Comparison of ENCODE assay signal across 26 cellular contexts in genomic region chr2:226727251-226727650, GRCh38.
"Had no signal": no experiment of that assay in that cellular context is flagged by ENCODE, and none has a peak within 500 bp of the region (broad histone marks: within the 10 kb centered on the region; RNA-seq: fewer than 3 reads in every experiment).

No MANE protein-coding gene starts in this region.

- H3K79me2 ChIP-seq: hepatocyte had no signal

- H3K36me3 ChIP-seq: gastroesophageal sphincter, heart left ventricle, neutrophil, prostate gland, right atrium auricular region, sigmoid colon, spleen, tibial artery, upper lobe of left lung had no signal

- H2AFZ ChIP-seq: hepatocyte had no signal

- H3K4me3 ChIP-seq: dorsolateral prefrontal cortex, gastroesophageal sphincter, heart left ventricle, hepatocyte, lung, mucosa of descending colon, prostate gland, right atrium auricular region, sigmoid colon, skin epidermis, spleen, testis, tibial artery, upper lobe of left lung had no signal

- ATAC-seq: esophagus mucosa; gastroesophageal sphincter; heart left ventricle; left lobe of liver; mucosa of descending colon; natural killer cell treated with Interleukin-12 subunit alpha and Interleukin-12 subunit beta and Interleukin-15 and Interleukin-18, amount 100 ng/mL, for 72 hours; stimulated activated memory B cell treated with anti-CD40 and anti-IgM and Interleukin-4, amounts not matched to agents 10 μg/mL and 1 μg/mL and 100 μg/mL, for 72 hours; stimulated activated naive CD8-positive, alpha-beta T cell treated with anti-CD3 and anti-CD28 coated beads, Interleukin-15, Interleukin-2, amounts not matched to agents 100 U/mL and 50 U/mL, for 24 hours had no signal

- H3K27me3 ChIP-seq: foreskin keratinocyte, gastroesophageal sphincter, heart left ventricle, hepatocyte, right atrium auricular region, sigmoid colon, testis, tibial artery, upper lobe of left lung had no signal

- H3K4me2 ChIP-seq: hepatocyte had no signal

- H3K4me1 ChIP-seq: prostate gland had no signal

- H3K27ac ChIP-seq: dorsolateral prefrontal cortex, gastroesophageal sphincter, heart left ventricle, neutrophil, prostate gland, right atrium auricular region, sigmoid colon, spleen, testis, tibial artery, upper lobe of left lung had no signal

- H3K9me3 ChIP-seq: gastroesophageal sphincter, heart left ventricle, mucosa of descending colon, neutrophil, prostate gland, right atrium auricular region, sigmoid colon, spleen, testis, tibial artery, upper lobe of left lung had no signal

- DNase-seq: dorsolateral prefrontal cortex; effector CD4-positive, alpha-beta T cell; heart left ventricle; kidney; mucosa of descending colon; naive B cell; sigmoid colon; spleen; stimulated activated CD4-positive, alpha-beta T cell treated with anti-CD3 and anti-CD28 coated beads, Interleukin-4, amount 100 ng/mL, for 4 hours; stimulated activated naive CD8-positive, alpha-beta T cell treated with anti-CD3 and anti-CD28 coated beads, Interleukin-15, Interleukin-2, amounts not matched to agents 100 U/mL and 50 U/mL, for 24 hours; substantia nigra; testis; tibial artery; upper lobe of left lung had no signal
